5 cellular contexts compared by ENCODE assay signal in the genomic region with DNA sequence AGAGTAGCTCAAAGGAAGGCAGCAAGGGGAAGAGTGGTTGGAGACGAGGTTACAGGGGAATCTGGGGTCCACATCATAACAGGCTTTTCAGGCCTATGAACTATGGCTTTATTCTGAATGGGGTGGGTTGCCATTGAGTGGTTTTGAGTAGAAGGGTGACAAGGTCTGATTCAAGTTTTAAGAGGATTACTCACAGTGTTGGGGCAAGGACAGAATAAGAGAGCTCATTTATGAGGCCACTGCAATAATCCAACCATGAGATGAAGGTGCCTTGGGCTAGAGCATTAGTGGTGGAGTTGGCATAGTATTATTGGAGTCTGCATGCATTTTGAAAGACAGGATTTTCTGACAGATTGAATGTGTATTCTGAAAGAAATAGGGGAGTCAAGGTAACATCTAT.
"Had no signal": no experiment of that assay in that cellular context is flagged by ENCODE, and none has a peak within 500 bp of the region (broad histone marks: within the 10 kb centered on the region; RNA-seq: fewer than 3 reads in every experiment).

No MANE protein-coding gene starts in this region.

- H3K4me3 Mint-ChIP-seq: HFFc6, IgD-negative memory B cell had no signal

- H3K4me1 Mint-ChIP-seq: IgD-negative memory B cell had no signal

- DNase-seq: GM23248, GOT3, H7, HFFc6 had no signal

- H3K36me3 Mint-ChIP-seq: IgD-negative memory B cell had no signal

- H3K27ac Mint-ChIP-seq: HFFc6, IgD-negative memory B cell had no signal

- H3K9me3 Mint-ChIP-seq: IgD-negative memory B cell had no signal
